In genomic region chr7:56051339-56052191, GRCh38 we compare ENCODE assay signal across 1 cellular context.
TF ChIP-seq lines count a peak whose summit lies in the region.

A gene with protein sequence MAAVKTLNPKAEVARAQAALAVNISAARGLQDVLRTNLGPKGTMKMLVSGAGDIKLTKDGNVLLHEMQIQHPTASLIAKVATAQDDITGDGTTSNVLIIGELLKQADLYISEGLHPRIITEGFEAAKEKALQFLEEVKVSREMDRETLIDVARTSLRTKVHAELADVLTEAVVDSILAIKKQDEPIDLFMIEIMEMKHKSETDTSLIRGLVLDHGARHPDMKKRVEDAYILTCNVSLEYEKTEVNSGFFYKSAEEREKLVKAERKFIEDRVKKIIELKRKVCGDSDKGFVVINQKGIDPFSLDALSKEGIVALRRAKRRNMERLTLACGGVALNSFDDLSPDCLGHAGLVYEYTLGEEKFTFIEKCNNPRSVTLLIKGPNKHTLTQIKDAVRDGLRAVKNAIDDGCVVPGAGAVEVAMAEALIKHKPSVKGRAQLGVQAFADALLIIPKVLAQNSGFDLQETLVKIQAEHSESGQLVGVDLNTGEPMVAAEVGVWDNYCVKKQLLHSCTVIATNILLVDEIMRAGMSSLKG (plus strand): TSS chr7:56051765. CDS start chr7:56051849, 84 bp downstream.
Gene PSPH, minus strand, starts transcription at chr7:56051444. Its CDS starts 30,232 bp downstream, at chr7:56021212.

TF ChIP-seq in A549, 52 proteins besides CTCF, POLR2A, EP300 and RAD21 (continued from another document):
- TF ChIP-seq RNF2 (IDR thresholded peaks at IDR 0.05; ENCODE audit: borderline replicate concordance, low read depth) (no peak), JUN (IDR thresholded peaks at IDR 0.05) (peak; percentile 88 to 96), RARB (CRISPR knock-in tag; IDR thresholded peaks at IDR 0.05) (no peak), KDM5A (IDR thresholded peaks at IDR 0.05) (no peak; the same call in 1 of the 2 replicates), HMGXB4 (CRISPR knock-in tag; IDR thresholded peaks at IDR 0.05; ENCODE audit: borderline replicate concordance) (no peak), ZSCAN20 (CRISPR knock-in tag; IDR thresholded peaks at IDR 0.05) (no peak), HES2 (IDR thresholded peaks at IDR 0.05) (no peak), ZNF302 (CRISPR knock-in tag; IDR thresholded peaks at IDR 0.05) (no peak), NR3C1 (IDR thresholded peaks at IDR 0.05) (no peak), ZC3H11A (IDR thresholded peaks at IDR 0.05) (no peak), EHF (CRISPR knock-in tag; IDR thresholded peaks at IDR 0.05) (no peak), HDAC2 (IDR thresholded peaks at IDR 0.05) (no peak), CBX2 (IDR thresholded peaks at IDR 0.05; ENCODE audit: borderline replicate concordance, low read depth) (no peak), MAFK (IDR thresholded peaks at IDR 0.05; ENCODE audit: partially characterized antibody) (no peak), NFE2L2 (conservative IDR thresholded peaks at IDR 0.05; ENCODE audit: low read length) (no peak), TP53 (CRISPR knock-in tag; IDR thresholded peaks at IDR 0.05) (no peak), ELK1 (IDR thresholded peaks at IDR 0.05; ENCODE audit: low read depth, low read length) (no peak), MAX (IDR thresholded peaks at IDR 0.05) (peak; percentile 87), MYC (IDR thresholded peaks at IDR 0.05; ENCODE audit: borderline replicate concordance, low read length) (peak; percentile 81), USF2 (IDR thresholded peaks at IDR 0.05) (peak; percentile 28; the same call in 1 of the 2 replicates), HEYL (CRISPR knock-in tag; IDR thresholded peaks at IDR 0.05) (no peak), FOSB (CRISPR knock-in tag; IDR thresholded peaks at IDR 0.05) (no peak), SMC3 (IDR thresholded peaks at IDR 0.05) (no peak), MAZ (IDR thresholded peaks at IDR 0.05; ENCODE audit: borderline replicate concordance, low read depth, low read length) (no peak), SREBF2 (IDR thresholded peaks at IDR 0.05) (no peak), ATOH8 (CRISPR knock-in tag; IDR thresholded peaks at IDR 0.05; ENCODE audit: low read depth) (no peak), CEBPB (IDR thresholded peaks at IDR 0.05) (no peak)
- TF ChIP-seq, protein P1, sequence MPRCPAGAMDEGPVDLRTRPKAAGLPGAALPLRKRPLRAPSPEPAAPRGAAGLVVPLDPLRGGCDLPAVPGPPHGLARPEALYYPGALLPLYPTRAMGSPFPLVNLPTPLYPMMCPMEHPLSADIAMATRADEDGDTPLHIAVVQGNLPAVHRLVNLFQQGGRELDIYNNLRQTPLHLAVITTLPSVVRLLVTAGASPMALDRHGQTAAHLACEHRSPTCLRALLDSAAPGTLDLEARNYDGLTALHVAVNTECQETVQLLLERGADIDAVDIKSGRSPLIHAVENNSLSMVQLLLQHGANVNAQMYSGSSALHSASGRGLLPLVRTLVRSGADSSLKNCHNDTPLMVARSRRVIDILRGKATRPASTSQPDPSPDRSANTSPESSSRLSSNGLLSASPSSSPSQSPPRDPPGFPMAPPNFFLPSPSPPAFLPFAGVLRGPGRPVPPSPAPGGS (IDR thresholded peaks at IDR 0.05) = peak; percentile 81; the same call in 2 of the 3 replicates
- TF ChIP-seq, protein P2, sequence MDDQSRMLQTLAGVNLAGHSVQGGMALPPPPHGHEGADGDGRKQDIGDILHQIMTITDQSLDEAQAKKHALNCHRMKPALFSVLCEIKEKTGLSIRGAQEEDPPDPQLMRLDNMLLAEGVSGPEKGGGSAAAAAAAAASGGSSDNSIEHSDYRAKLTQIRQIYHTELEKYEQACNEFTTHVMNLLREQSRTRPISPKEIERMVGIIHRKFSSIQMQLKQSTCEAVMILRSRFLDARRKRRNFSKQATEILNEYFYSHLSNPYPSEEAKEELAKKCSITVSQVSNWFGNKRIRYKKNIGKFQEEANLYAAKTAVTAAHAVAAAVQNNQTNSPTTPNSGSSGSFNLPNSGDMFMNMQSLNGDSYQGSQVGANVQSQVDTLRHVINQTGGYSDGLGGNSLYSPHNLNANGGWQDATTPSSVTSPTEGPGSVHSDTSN (IDR thresholded peaks at IDR 0.05) = no peak
- TF ChIP-seq, protein P3, sequence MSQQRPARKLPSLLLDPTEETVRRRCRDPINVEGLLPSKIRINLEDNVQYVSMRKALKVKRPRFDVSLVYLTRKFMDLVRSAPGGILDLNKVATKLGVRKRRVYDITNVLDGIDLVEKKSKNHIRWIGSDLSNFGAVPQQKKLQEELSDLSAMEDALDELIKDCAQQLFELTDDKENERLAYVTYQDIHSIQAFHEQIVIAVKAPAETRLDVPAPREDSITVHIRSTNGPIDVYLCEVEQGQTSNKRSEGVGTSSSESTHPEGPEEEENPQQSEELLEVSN (IDR thresholded peaks at IDR 0.05; ENCODE audit: borderline replicate concordance, low read depth) = peak; percentile 68
